Comparison of ENCODE assay signal across 4 cellular contexts in genomic region chr20:59557733-59558529, GRCh38. TPM values are rescaled to one million over a fixed set of nuclear protein-coding genes. Genes with fewer than 3 reads are reported as not detected.
"Had no signal": no experiment of that assay in that cellular context is flagged by ENCODE, and none has a peak within 500 bp of the region (broad histone marks: within the 10 kb centered on the region; RNA-seq: fewer than 3 reads in every experiment).

No MANE protein-coding gene starts in this region.

RNA-seq across cellular contexts. Expression of gene PHACTR3, which starts 46.4 kb away (rescaled TPM):
- total RNA-seq: kidney epithelial cell, natural killer cell, osteoblast had no signal
- polyA plus RNA-seq: immature natural killer cell had no signal
